In genomic region chr15:79025201-79025600, GRCh38 we compare ENCODE assay signal across 13 cellular contexts.
A peak's percentile ranks its signal among the peaks of the same experiment; 100 is the strongest.
DNase-seq lines count a peak whose midpoint lies in the region; ATAC-seq and TF ChIP-seq lines count a peak whose summit lies in the region.
"Had no signal": no experiment of that assay in that cellular context is flagged by ENCODE, and none has a peak within 500 bp of the region (broad histone marks: within the 10 kb centered on the region; RNA-seq: fewer than 3 reads in every experiment).

No MANE protein-coding gene starts in this region.

- no peak overlapping the region for H3K4me3 Mint-ChIP-seq in activated CD4-positive, alpha-beta T cell treated with anti-CD3 and anti-CD28 coated beads for 36 hours
- H3K4me3 Mint-ChIP-seq: activated T-cell treated with anti-CD3 and anti-CD28 coated beads, Interleukin-2, amount 50 U/mL, for 72 hours; central memory CD8-positive, alpha-beta T cell had no signal

- no peaks in the 10 kb centered on the region for H3K79me2 ChIP-seq in MM.1S (ENCODE audit: low read length)
- H3K79me2 ChIP-seq: parathyroid adenoma had no signal

- intact Hi-C loops in activated CD4-positive, alpha-beta T cell treated with anti-CD3 and anti-CD28 coated beads for 36 hours (cut with DNase I, micrococcal nuclease): loop anchor here in 1 of 2 experiments (5.0 kb wide), 1 partner anchor 113 kb away; no protein-coding TSS in a partner anchor
- intact Hi-C loops in posterior vena cava (cut with DNase I): loop anchor here (5.0 to 10.0 kb wide), 2 partner anchors 157 to 160 kb away; no protein-coding TSS in a partner anchor

- no peaks in the 10 kb centered on the region for H3F3A ChIP-seq in MM.1S (ENCODE audit: insufficient read depth, low read length)

- H2AFZ ChIP-seq in MM.1S (ENCODE audit: low read length): no peak overlapping the region
- H2AFZ ChIP-seq: parathyroid adenoma had no signal

- no peak overlapping the region for H3K9ac ChIP-seq in MM.1S (ENCODE audit: low read length)
- H3K9ac ChIP-seq: parathyroid adenoma had no signal

- POLR2A ChIA-PET in activated CD4-positive, alpha-beta T cell treated with anti-CD3 and anti-CD28 coated beads for 36 hours (lab: Charles Lee): no interaction called here

- no peaks in the 10 kb centered on the region for H3K4me1 ChIP-seq in MM.1S (ENCODE audit: low read length)
- H3K4me1 ChIP-seq: left lung, parathyroid adenoma, thyroid gland had no signal

- CTCF ChIA-PET in activated CD4-positive, alpha-beta T cell treated with anti-CD3 and anti-CD28 coated beads for 36 hours (lab: Charles Lee): interaction anchor here (9.3 kb wide), 1 partner anchor 159 kb away, joined by 99 read pairs; no protein-coding TSS in a partner anchor

- no peak overlapping the region for H3K27ac Mint-ChIP-seq in activated CD4-positive, alpha-beta T cell treated with anti-CD3 and anti-CD28 coated beads for 36 hours
- H3K27ac Mint-ChIP-seq: activated T-cell treated with anti-CD3 and anti-CD28 coated beads, Interleukin-2, amount 50 U/mL, for 72 hours had no signal

- no peaks in the 10 kb centered on the region for H3K4me1 Mint-ChIP-seq in activated CD4-positive, alpha-beta T cell treated with anti-CD3 and anti-CD28 coated beads for 36 hours
- H3K4me1 Mint-ChIP-seq: central memory CD8-positive, alpha-beta T cell had no signal

- H3K9me3 Mint-ChIP-seq in activated CD4-positive, alpha-beta T cell treated with anti-CD3 and anti-CD28 coated beads for 36 hours (ENCODE audit: low read depth): peaks cover 7% of the 10 kb centered on the region
- H3K9me3 Mint-ChIP-seq: central memory CD8-positive, alpha-beta T cell had no signal

- H4K20me1 ChIP-seq in MM.1S (ENCODE audit: insufficient read depth, low read length): no peaks in the 10 kb centered on the region

- no peaks in the 10 kb centered on the region for H3K9me2 ChIP-seq in MM.1S (replicated peaks; ENCODE audit: insufficient read depth, low read length)

- DNase-seq in activated CD4-positive, alpha-beta T cell treated with anti-CD3 and anti-CD28 coated beads for 36 hours: peak; percentile 30
- no peak for DNase-seq in activated CD4-positive, alpha-beta T cell treated with anti-CD3 and anti-CD28 coated beads, Interleukin-2, amount 50 U/mL, for 1 hour
- no peak for DNase-seq in MM.1S
- DNase-seq in WERI-Rb-1: peak; percentile 70
- DNase-seq in posterior vena cava (ENCODE audit: low spot score): peak; percentile 80
- DNase-seq in HUDEP-2 (lab: John Stamatoyannopoulos, UW; ENCODE audit: unreplicated experiment in 76 of 76): no peak
- DNase-seq: activated T-cell treated with anti-CD3 and anti-CD28 coated beads, Interleukin-2, amount 50 U/mL, for 72 hours; left lung; thyroid gland had no signal

- H3K27ac ChIP-seq in MM.1S (ENCODE audit: low read length) (no peak overlapping the region), WERI-Rb-1 (no peak overlapping the region)
- H3K27ac ChIP-seq: left lung, parathyroid adenoma, thyroid gland had no signal

- H3K36me3 Mint-ChIP-seq in activated CD4-positive, alpha-beta T cell treated with anti-CD3 and anti-CD28 coated beads for 36 hours (ENCODE audit: low read depth): no peaks in the 10 kb centered on the region

- no peak overlapping the region for H3K4me3 ChIP-seq in MM.1S (ENCODE audit: low read length)
- H3K4me3 ChIP-seq in WERI-Rb-1 (ENCODE audit: low read depth, low read length): no peak overlapping the region
- H3K4me3 ChIP-seq: left lung, thyroid gland had no signal

- no peaks in the 10 kb centered on the region for H3K36me3 ChIP-seq in MM.1S (replicated peaks; ENCODE audit: insufficient read depth, low read length)
- H3K36me3 ChIP-seq in WERI-Rb-1: no peaks in the 10 kb centered on the region
- H3K36me3 ChIP-seq: left lung, thyroid gland had no signal

- no peak for ATAC-seq in activated CD4-positive, alpha-beta T cell treated with anti-CD3 and anti-CD28 coated beads for 36 hours
- ATAC-seq in GM19395 (IDR thresholded peaks at IDR 0.05; ENCODE audit: unreplicated experiment) (no peak), HG03095 (IDR thresholded peaks at IDR 0.05; ENCODE audit: unreplicated experiment) (no peak)
- ATAC-seq: activated T-cell treated with anti-CD3 and anti-CD28 coated beads, Interleukin-2, amount 50 U/mL, for 72 hours; left lung had no signal

- peaks cover 5% of the 10 kb centered on the region for H3K27me3 Mint-ChIP-seq in activated CD4-positive, alpha-beta T cell treated with anti-CD3 and anti-CD28 coated beads for 36 hours

- no peaks in the 10 kb centered on the region for H3K9me3 ChIP-seq in MM.1S (replicated peaks; ENCODE audit: insufficient read depth, low read length)
- H3K9me3 ChIP-seq in WERI-Rb-1 (ENCODE audit: severe bottlenecking): no peaks in the 10 kb centered on the region
- H3K9me3 ChIP-seq: thyroid gland had no signal

- H3K4me2 ChIP-seq in MM.1S (ENCODE audit: low read depth, low read length): no peak overlapping the region

- H3K27me3 ChIP-seq in MM.1S (replicated peaks; ENCODE audit: insufficient read depth, low read length) (no peaks in the 10 kb centered on the region), WERI-Rb-1 (ENCODE audit: insufficient read depth, low read depth, severe bottlenecking) (no peaks in the 10 kb centered on the region)
- H3K27me3 ChIP-seq: left lung, thyroid gland had no signal

- TF ChIP-seq CTCF in MM.1S (IDR thresholded peaks at IDR 0.05; ENCODE audit: low read length): peak; percentile 6; the same call in 1 of the 2 replicates
- peak; percentile 59 for TF ChIP-seq CTCF in WERI-Rb-1 (IDR thresholded peaks at IDR 0.05; ENCODE audit: low read depth, low read length)

Comparison
In these comparisons a context has a peak if more than half of its experiments do, and no peak if none do; other contexts are left out.
1. DNase-seq: peak in activated CD4-positive, alpha-beta T cell treated with anti-CD3 and anti-CD28 coated beads for 36 hours (single experiment), WERI-Rb-1 (single experiment) and posterior vena cava (single experiment); none in activated CD4-positive, alpha-beta T cell treated with anti-CD3 and anti-CD28 coated beads, Interleukin-2, amount 50 U/mL, for 1 hour (single experiment), MM.1S (single experiment) and HUDEP-2 (0 of 76).